20 cellular contexts compared by ENCODE assay signal in the genomic region with DNA sequence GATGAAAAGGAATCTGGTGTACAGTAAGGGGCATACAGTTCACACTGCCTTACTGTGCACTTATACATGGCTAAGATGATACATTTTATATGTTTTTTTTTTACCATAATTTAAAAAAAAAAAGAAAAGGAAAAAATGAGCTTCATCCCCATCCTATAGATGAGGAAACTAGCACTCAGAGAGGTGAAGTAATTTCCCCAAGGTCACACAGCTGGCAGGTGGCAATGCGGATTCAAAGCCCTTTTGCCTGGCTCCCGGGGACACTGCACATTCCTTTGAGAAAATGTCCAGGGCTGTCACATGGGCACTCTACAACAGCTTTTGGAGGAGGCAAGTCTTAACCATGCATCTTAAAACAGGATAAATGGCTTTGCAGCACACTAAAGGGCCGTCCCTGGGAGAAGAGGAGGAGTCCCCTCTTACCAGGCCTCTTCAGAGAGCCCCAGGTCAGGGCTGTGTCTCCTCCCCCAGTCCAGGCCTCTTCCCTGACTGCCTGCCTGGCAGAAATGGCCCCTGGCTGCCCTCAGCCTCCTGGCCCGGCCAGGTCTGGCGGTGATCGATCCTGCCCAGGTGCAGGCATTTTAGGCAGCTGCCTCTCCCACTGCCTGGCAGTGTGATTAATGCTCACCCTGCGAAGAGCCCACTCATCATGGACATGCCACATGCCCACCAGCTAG.
DNase-seq lines count a peak whose midpoint lies in the region; FAIRE-seq and TF ChIP-seq lines count a peak whose summit lies in the region.
"Had no signal": no experiment of that assay in that cellular context is flagged by ENCODE, and none has a peak within 500 bp of the region (broad histone marks: within the 10 kb centered on the region; RNA-seq: fewer than 3 reads in every experiment).

No MANE protein-coding gene starts in this region.

- H3K27me3 ChIP-seq in A673 (replicated peaks; ENCODE audit: insufficient read depth, low read depth, low read length, poor library complexity) (no peaks in the 10 kb centered on the region), H1 (replicated peaks in 1 of 4; ENCODE audit: control insufficient read depth in 3 of 4, extremely low read depth in 1 of 4, insufficient read depth in 3 of 4, low read length in 3 of 4) (no peaks in the 10 kb centered on the region), neuronal stem cell (ENCODE audit: control insufficient read depth in 3 of 3, insufficient read depth in 3 of 3, low read depth in 1 of 3, low read length in 3 of 3) (peaks cover 0 to 36% (median 0%) of the 10 kb centered on the region in 3 experiments)

- H2BK20ac ChIP-seq in H1 (ENCODE audit: low read length): 0 out of 2 replicates have a peak overlapping the region, but pooled peaks have one; percentile 34

- H2BK12ac ChIP-seq in H1 (ENCODE audit: low read depth, low read length) (no peak overlapping the region), neuronal stem cell (ENCODE audit: low read length) (no peak overlapping the region)

- no TSS peak for BruUV-seq in A673 (replicated peaks; lab: Mats Ljungman, UMichigan)

- no peak for TF ChIP-seq RAD21 in H1 (IDR thresholded peaks at IDR 0.05 in 1 of 2, conservative IDR thresholded peaks at IDR 0.05 in 1 of 2; ENCODE audit: low read depth in 2 of 2, low read length in 2 of 2)

- H3K4me3 ChIP-seq in A673 (ENCODE audit: low read depth, low read length, poor library complexity, severe bottlenecking): no peak overlapping the region
- no peak overlapping the region for H3K4me3 ChIP-seq in H1 (ENCODE audit: extremely low read depth in 1 of 4, insufficient read depth in 2 of 4, low read depth in 3 of 4, low read length in 4 of 4)
- H3K4me3 ChIP-seq in neuronal stem cell (ENCODE audit: low read length in 2 of 2): no peak overlapping the region
- H3K4me3 ChIP-seq: GM23248 had no signal

- H3K18ac ChIP-seq in H1 (ENCODE audit: extremely low read depth, low read length): no peak overlapping the region; the same call in 1 of the 2 replicates
- H3K18ac ChIP-seq in neuronal stem cell (ENCODE audit: low read length): peak overlapping the region; percentile 38

- H3K23me2 ChIP-seq in H1 (ENCODE audit: low read depth, low read length): no peaks in the 10 kb centered on the region

- H3K36me3 ChIP-seq in A673 (ENCODE audit: insufficient read depth, low read length, poor library complexity, severe bottlenecking) (no peaks in the 10 kb centered on the region), H1 (ENCODE audit: control insufficient read depth in 2 of 4, insufficient read depth in 4 of 4, low read length in 3 of 4) (no peaks in the 10 kb centered on the region), neuronal stem cell (replicated peaks in 1 of 2; ENCODE audit: control insufficient read depth in 2 of 2, insufficient read depth in 2 of 2, low read length in 2 of 2) (no peaks in the 10 kb centered on the region)

- TF ChIP-seq EP300 in H1 (IDR thresholded peaks at IDR 0.05; ENCODE audit: borderline replicate concordance in 1 of 2, low read depth in 2 of 2, low read length in 2 of 2): no peak

- intact Hi-C loops in A673 (cut with micrococcal nuclease; ENCODE audit: unreplicated experiment): no loop called here

- H3K14ac ChIP-seq in H1 (ENCODE audit: insufficient read length): no peak overlapping the region
- no peak overlapping the region for H3K14ac ChIP-seq in neuronal stem cell (ENCODE audit: low read length)

- H3K27ac ChIP-seq in A673 (ENCODE audit: low read depth, low read length, poor library complexity, severe bottlenecking): peak overlapping the region; percentile 50
- H3K27ac ChIP-seq in H1 (ENCODE audit: low read depth, low read length): no peak overlapping the region
- H3K27ac ChIP-seq in neuronal stem cell (replicated peaks; ENCODE audit: low read length): no peak overlapping the region
- no peak overlapping the region for H3K27ac ChIP-seq in caudate nucleus (ENCODE audit: low read depth, low read length)
- H3K27ac ChIP-seq: C4-2B, GM23248, HL-60 had no signal

- H4K20me1 ChIP-seq in H1 (replicated peaks in 1 of 2; ENCODE audit: control insufficient read depth in 1 of 2, insufficient read depth in 2 of 2, low read length in 2 of 2): no peaks in the 10 kb centered on the region

- H3K9ac ChIP-seq in H1 (replicated peaks in 1 of 4; ENCODE audit: extremely low read depth in 1 of 4, low read depth in 3 of 4, low read length in 3 of 4) (no peak overlapping the region), neuronal stem cell (ENCODE audit: low read depth, low read length, poor library complexity) (no peak overlapping the region)
- H3K9ac ChIP-seq: GM23248 had no signal

- H4K91ac ChIP-seq in H1 (replicated peaks; ENCODE audit: insufficient read length, low read length): peak overlapping the region; percentile 61
- H4K91ac ChIP-seq in neuronal stem cell (ENCODE audit: low read depth, low read length, poor library complexity): no peak overlapping the region

- H4K5ac ChIP-seq in H1 (ENCODE audit: insufficient read length, low read depth, low read length): no peak overlapping the region

- no peak for DNase-seq in A673 (ENCODE audit: low spot score)
- peak; percentile 33 for DNase-seq in ELF-1 (ENCODE audit: low read depth, low spot score)
- DNase-seq in H1 (ENCODE audit: low read depth in 1 of 2, low spot score in 2 of 2): no peak
- DNase-seq in neuronal stem cell (ENCODE audit: low spot score): no peak
- no peak for DNase-seq in caudate nucleus (lab: John Stamatoyannopoulos, UW)
- no peak for DNase-seq in MV-4-11 (lab: John Stamatoyannopoulos, UW)
- no peak for DNase-seq in GM13977 (ENCODE audit: low spot score)
- DNase-seq: AML-193; Caco-2; CD4-positive, alpha-beta T cell; GF-D8; GM23248; H7; HFFc6; IMR-90; KBM-7 had no signal

- H3K23ac ChIP-seq in H1 (ENCODE audit: insufficient read length): no peak overlapping the region
- peak overlapping the region; percentile 70 for H3K23ac ChIP-seq in neuronal stem cell (ENCODE audit: low read depth, low read length, poor library complexity)

- H3K56ac ChIP-seq in H1 (replicated peaks; ENCODE audit: insufficient read length, low read depth, low read length): no peak overlapping the region

- no peak overlapping the region for H3K4ac ChIP-seq in H1 (replicated peaks; ENCODE audit: insufficient read length, low read depth, low read length)
- H3K4ac ChIP-seq in neuronal stem cell (ENCODE audit: low read length): no peak overlapping the region

- no peak overlapping the region for H3K4me2 ChIP-seq in H1 (ENCODE audit: insufficient read depth in 1 of 2, low read depth in 2 of 2, low read length in 2 of 2)
- H3K4me2 ChIP-seq in neuronal stem cell (ENCODE audit: insufficient read depth, low read length, poor library complexity, severe bottlenecking): no peak overlapping the region

- H2AFZ ChIP-seq in H1 (ENCODE audit: low read length) (no peak overlapping the region), neuronal stem cell (ENCODE audit: low read length) (no peak overlapping the region)
- H2AFZ ChIP-seq: GM23248 had no signal

- no peak overlapping the region for H2BK15ac ChIP-seq in H1 (ENCODE audit: low read length)
- H2BK15ac ChIP-seq in neuronal stem cell (ENCODE audit: low read length): peak overlapping the region; percentile 12

- H3K9me3 ChIP-seq in A673 (ENCODE audit: low read depth, low read length, poor library complexity, severe bottlenecking): no peaks in the 10 kb centered on the region
- no peaks in the 10 kb centered on the region for H3K9me3 ChIP-seq in H1 (ENCODE audit: insufficient read depth in 2 of 2, low read depth in 1 of 2, low read length in 1 of 2)
- no peaks in the 10 kb centered on the region for H3K9me3 ChIP-seq in neuronal stem cell (replicated peaks in 1 of 2; ENCODE audit: control insufficient read depth in 2 of 2, insufficient read depth in 1 of 2, low read depth in 1 of 2, low read length in 2 of 2)
- H3K9me3 ChIP-seq: Caco-2 had no signal

- H2BK120ac ChIP-seq in H1 (replicated peaks; ENCODE audit: low read depth, low read length) (no peak overlapping the region), neuronal stem cell (ENCODE audit: low read depth, low read length) (no peak overlapping the region)

- H3K4me1 ChIP-seq in A673 (ENCODE audit: insufficient read depth, low read length, poor library complexity, severe bottlenecking): peaks cover 1% of the 10 kb centered on the region
- peaks cover 0 to 4% (median 1%) of the 10 kb centered on the region in 4 experiments; a peak in 1 of 7 replicates for H3K4me1 ChIP-seq in H1 (replicated peaks in 1 of 4; ENCODE audit: control insufficient read depth in 3 of 4, insufficient read depth in 4 of 4, low read length in 3 of 4)
- H3K4me1 ChIP-seq in neuronal stem cell (ENCODE audit: control insufficient read depth in 2 of 2, insufficient read depth in 1 of 2, low read depth in 1 of 2, low read length in 2 of 2): peaks cover 0 to 6% of the 10 kb centered on the region in 2 donors
- H3K4me1 ChIP-seq: Caco-2 had no signal

- POLR2A ChIA-PET in A673 (lab: Charles Lee; ENCODE audit: low non-redundant PET) (no interaction called here), H1 (lab: Charles Lee; ENCODE audit: partially characterized antibody) (interaction anchor here (1.0 to 1.1 kb wide), 2 partner anchors 10 to 93 kb away, joined by 3 read pairs; no protein-coding TSS in a partner anchor)

- H2AK5ac ChIP-seq in H1 (ENCODE audit: low read depth, low read length) (no peak overlapping the region), neuronal stem cell (ENCODE audit: low read depth, low read length) (no peak overlapping the region)

- CTCF ChIA-PET in A673 (lab: Charles Lee) (no interaction called here), H1 (lab: Charles Lee; ENCODE audit: partially characterized antibody) (interaction anchor here (1.0 to 2.8 kb wide), 6 partner anchors 12 to 143 kb away, joined by 3 to 16 read pairs (median 6); no protein-coding TSS in a partner anchor)

- in situ Hi-C loops in GM13977 (cut with MboI; ENCODE audit: low pct_unique_long_range_greater_than_20kb, low sequenced_read_pairs, unreplicated experiment): no loop called here

- no peaks in the 10 kb centered on the region for H3K79me1 ChIP-seq in H1 (ENCODE audit: low read depth, low read length)
- H3K79me1 ChIP-seq in neuronal stem cell (ENCODE audit: low read depth, low read length): no peaks in the 10 kb centered on the region

- TF ChIP-seq CTCF in A673 (conservative IDR thresholded peaks at IDR 0.05; ENCODE audit: low read depth, low read length) (no peak), H1 (IDR thresholded peaks at IDR 0.05; ENCODE audit: control extremely low read depth in 1 of 3, insufficient read depth in 1 of 3, low read depth in 1 of 3, low read length in 3 of 3) (no peak), GM13977 (IDR thresholded peaks at IDR 0.05; ENCODE audit: extremely low read depth, insufficient read depth, missing control alignments) (no peak)

- no peak overlapping the region for H4K8ac ChIP-seq in H1 (ENCODE audit: extremely low read depth, insufficient read depth, low read length)
- H4K8ac ChIP-seq in neuronal stem cell (ENCODE audit: low read depth, low read length): no peak overlapping the region

- no peaks in the 10 kb centered on the region for H3K79me2 ChIP-seq in H1 (ENCODE audit: control insufficient read depth in 1 of 2, insufficient read depth in 2 of 2, low read length in 2 of 2)

- WGBS in H1 (ENCODE audit: extremely low coverage in 1 of 2, insufficient coverage in 1 of 2, insufficient read length in 1 of 2, insufficient replicate concordance in 2 of 2, low coverage in 1 of 2, low lambda C conversion rate in 2 of 2, missing lambda C conversion rate in 1 of 2), 2 experiments: 78% methylated on average over 7 of the region's 7 CpGs; no CpG with 5 or more reads in 1 of the 2 experiments
- WGBS in neuronal stem cell (ENCODE audit: extremely low coverage in 2 of 2, insufficient read length in 2 of 2, insufficient replicate concordance in 1 of 2), 2 donors: no CpG with 5 or more reads among the region's 7 CpGs

- TF ChIP-seq POLR2A in H1 (IDR thresholded peaks at IDR 0.05; ENCODE audit: control extremely low read depth in 1 of 2, low read depth in 2 of 2, low read length in 2 of 2): no peak

- FAIRE-seq in H1 (lab: Jason Lieb, UNC): no peak
- FAIRE-seq: A204.1, D721Med had no signal

- peak overlapping the region; percentile 71; the same call in 1 of the 2 replicates for H2BK5ac ChIP-seq in H1 (ENCODE audit: low read depth, low read length)
- H2BK5ac ChIP-seq in neuronal stem cell (ENCODE audit: low read length): no peak overlapping the region
